ENCODE assay signal across 9 cellular contexts in the genomic region with DNA sequence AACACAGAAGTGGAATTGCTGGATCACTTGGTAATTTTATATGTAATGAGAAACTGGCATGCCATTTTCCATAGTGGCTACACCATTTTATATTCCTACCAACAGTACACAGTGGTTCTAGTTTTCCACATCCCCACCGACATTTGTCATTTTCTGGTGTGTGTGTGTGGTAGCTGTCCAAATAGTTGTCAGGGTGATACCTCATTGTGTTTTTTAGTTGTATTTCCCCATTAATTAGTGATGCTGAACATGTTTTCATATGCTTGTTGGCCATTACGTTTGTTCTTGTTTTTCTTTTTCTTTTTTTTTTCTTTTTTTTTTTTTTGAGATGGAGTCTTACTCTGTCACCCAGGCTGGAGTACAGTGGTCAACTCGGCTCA.
"Had no signal": no experiment of that assay in that cellular context is flagged by ENCODE, and none has a peak within 500 bp of the region (broad histone marks: within the 10 kb centered on the region; RNA-seq: fewer than 3 reads in every experiment).

No MANE protein-coding gene starts in this region.

- H3K4me1 ChIP-seq: HAP-1 had no signal

- H3K9me3 Mint-ChIP-seq: HFFc6 had no signal

- DNase-seq: GM23248, GOT3, H7, HFFc6, IMR-90, KG1 had no signal

- H3K27ac ChIP-seq: GM23248 had no signal

- H3K4me3 Mint-ChIP-seq: HFFc6 had no signal

- H3K4me3 ChIP-seq: GM23248, HAP-1, K562 had no signal

- H3K27ac Mint-ChIP-seq: HFFc6 had no signal

- H3K9me3 ChIP-seq: HAP-1 had no signal

- H2AFZ ChIP-seq: GM23248 had no signal

- H3K9ac ChIP-seq: GM23248 had no signal

- ATAC-seq: HCT116, K562 had no signal
